In the genomic region with DNA sequence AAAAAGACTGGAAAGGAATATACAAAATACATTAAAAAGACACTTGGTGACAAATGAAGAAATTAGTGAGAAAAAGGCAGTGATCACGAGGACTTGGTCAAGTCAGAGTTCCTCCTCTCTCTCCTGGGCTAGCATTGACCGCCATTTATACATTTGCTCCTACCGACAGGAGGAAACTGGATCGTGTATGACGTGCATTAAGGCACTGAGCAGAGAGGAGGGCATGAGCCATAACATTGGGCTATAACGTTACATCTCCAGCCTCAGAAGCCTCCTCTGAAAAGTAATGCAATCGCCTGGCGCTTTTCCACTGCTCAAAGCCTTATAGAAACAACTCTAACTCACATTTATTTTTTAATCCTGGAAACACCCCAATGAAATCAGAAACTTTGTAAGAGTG, we compare ENCODE assay signal across 24 cellular contexts. TPM values are rescaled to one million over a fixed set of nuclear protein-coding genes. Genes with fewer than 3 reads are reported as not detected.
DNase-seq lines count a peak whose midpoint lies in the region; ATAC-seq, FAIRE-seq and TF ChIP-seq lines count a peak whose summit lies in the region.
"Had no signal": no experiment of that assay in that cellular context is flagged by ENCODE, and none has a peak within 500 bp of the region (broad histone marks: within the 10 kb centered on the region; RNA-seq: fewer than 3 reads in every experiment).

No MANE protein-coding gene starts in this region.

- peaks cover 3% of the 10 kb centered on the region; the same call in 1 of the 2 replicates for H3K27me3 Mint-ChIP-seq in HFFc6 (ENCODE audit: insufficient read depth)

- DNase-seq in A172 (ENCODE audit: low spot score): peak; percentile 4
- DNase-seq in HFFc6: no peak
- no peak for DNase-seq in mammary epithelial cell
- no peak for DNase-seq in keratinocyte (ENCODE audit: low read depth, low spot score)
- DNase-seq in occipital lobe (lab: John Stamatoyannopoulos, UW): no peak
- no peak for DNase-seq in GM12891 (ENCODE audit: insufficient read length, low spot score)
- DNase-seq: CD4-positive, alpha-beta memory T cell; DMS153; H7; Kasumi-1; MM.1S; NCI-H1092; NCI-H1436 treated with DMSO at 0.1 percent for 48 hours; NCI-H2029; NCI-H510A; NCI-H748 treated with DMSO at 0.1 percent for 48 hours; SHP77 treated with DMSO at 0.1 percent for 48 hours had no signal

- H3K4me3 Mint-ChIP-seq in HFFc6: no peak overlapping the region; the same call in 1 of the 2 replicates
- H3K4me3 Mint-ChIP-seq: CD4-positive, alpha-beta memory T cell had no signal

- peaks cover 11% of the 10 kb centered on the region for H3K4me1 ChIP-seq in mammary epithelial cell (ENCODE audit: insufficient read depth, low read length)
- H3K4me1 ChIP-seq in keratinocyte (ENCODE audit: control insufficient read depth, extremely low read depth, insufficient read depth, low read length): peaks cover 12% of the 10 kb centered on the region
- H3K4me1 ChIP-seq: A549 had no signal

- H3K9me1 ChIP-seq in keratinocyte (ENCODE audit: control insufficient read depth, extremely low read depth, insufficient read depth, low read length): no peaks in the 10 kb centered on the region

- H3K4me3 ChIP-seq in mammary epithelial cell (replicated peaks in 1 of 3; ENCODE audit: insufficient read depth in 1 of 3, low read depth in 2 of 3, low read length in 3 of 3) (no peak overlapping the region), keratinocyte (ENCODE audit: control insufficient read depth in 2 of 3, extremely low read depth in 1 of 3, insufficient read depth in 2 of 3, low read depth in 1 of 3, low read length in 3 of 3) (no peak overlapping the region)
- H3K4me3 ChIP-seq: A549 had no signal

- no peak for ATAC-seq in HG02798 (IDR thresholded peaks at IDR 0.05; ENCODE audit: poor library complexity, unreplicated experiment)
- ATAC-seq: A549, SK-N-SH treated with all-trans-retinoic acid at 6 μM for 48 hours had no signal

- FAIRE-seq in keratinocyte (lab: Jason Lieb, UNC) (no peak), GM12891 (lab: Jason Lieb, UNC) (no peak)
- FAIRE-seq: A549, RCC 7860 had no signal

- no peak for TF ChIP-seq POLR2A in GM12891 (IDR thresholded peaks at IDR 0.05; ENCODE audit: low read depth, low read length)

- H3K4me2 ChIP-seq in mammary epithelial cell (ENCODE audit: insufficient read depth, low read depth, low read length) (peak overlapping the region; percentile 49), keratinocyte (ENCODE audit: control insufficient read depth, extremely low read depth, insufficient read depth, low read depth, low read length) (peak overlapping the region; percentile 3)
- H3K4me2 ChIP-seq: A549 had no signal

- H3K79me2 ChIP-seq in mammary epithelial cell (ENCODE audit: insufficient read depth, low read length) (no peaks in the 10 kb centered on the region), keratinocyte (ENCODE audit: control insufficient read depth, insufficient read depth, low read length) (no peaks in the 10 kb centered on the region)

- no peaks in the 10 kb centered on the region for H3K9me3 Mint-ChIP-seq in HFFc6
- H3K9me3 Mint-ChIP-seq: CD4-positive, alpha-beta memory T cell had no signal

- H3K4me1 Mint-ChIP-seq in HFFc6 (ENCODE audit: low read depth): peaks cover 15% of the 10 kb centered on the region
- H3K4me1 Mint-ChIP-seq: CD4-positive, alpha-beta memory T cell had no signal

- CTCF ChIA-PET in mammary epithelial cell (lab: Charles Lee; ENCODE audit: low non-redundant PET): no interaction called here

- BruUV-seq in mammary epithelial cell (replicated peaks; lab: Mats Ljungman, UMichigan): TSS peak; percentile 33

- peak overlapping the region; percentile 44 for H3K27ac Mint-ChIP-seq in HFFc6
- H3K27ac Mint-ChIP-seq: CD4-positive, alpha-beta memory T cell had no signal

- H2AFZ ChIP-seq in mammary epithelial cell (ENCODE audit: low read depth, low read length) (peak overlapping the region; percentile 18), keratinocyte (ENCODE audit: control insufficient read depth, low read length) (no peak overlapping the region)

- TF ChIP-seq CTCF in HFFc6 (IDR thresholded peaks at IDR 0.05): no peak
- TF ChIP-seq CTCF in mammary epithelial cell (conservative IDR thresholded peaks at IDR 0.05 in 1 of 2, IDR thresholded peaks at IDR 0.05 in 1 of 2; ENCODE audit: extremely low read depth in 1 of 2, insufficient read depth in 1 of 2, low read depth in 1 of 2, low read length in 2 of 2): no peak
- TF ChIP-seq CTCF in keratinocyte (optimal IDR thresholded peaks at IDR 0.05 in 1 of 3, IDR thresholded peaks at IDR 0.05 in 1 of 3, conservative IDR thresholded peaks at IDR 0.05 in 1 of 3; ENCODE audit: extremely low read depth in 1 of 3, insufficient read depth in 2 of 3, low read length in 3 of 3): no peak

- H3K36me3 Mint-ChIP-seq in HFFc6 (ENCODE audit: low read depth): no peaks in the 10 kb centered on the region
- H3K36me3 Mint-ChIP-seq: CD4-positive, alpha-beta memory T cell had no signal

- intact Hi-C loops in mammary epithelial cell (cut with micrococcal nuclease): no loop called here

- WGBS in mammary epithelial cell (ENCODE audit: low coverage, missing lambda C conversion rate): 84% methylated on average over 8 of the region's 8 CpGs

- H3K27ac ChIP-seq in mammary epithelial cell (ENCODE audit: insufficient read depth, low read depth, low read length) (peak overlapping the region; percentile 84), keratinocyte (ENCODE audit: control insufficient read depth, insufficient read depth, low read length) (no peak overlapping the region)
- H3K27ac ChIP-seq: A549 had no signal

- dilution Hi-C loops in mammary epithelial cell (cut with HindIII; ENCODE audit: low sequenced_read_pairs) (no loop called here), keratinocyte (cut with MboI; ENCODE audit: extremely low pct_ligation_motif_present, low sequenced_read_pairs) (no loop called here)

- H4K20me1 ChIP-seq in mammary epithelial cell (ENCODE audit: insufficient read depth, low read length) (no peaks in the 10 kb centered on the region), keratinocyte (ENCODE audit: control insufficient read depth, extremely low read depth, insufficient read depth, low read length) (no peaks in the 10 kb centered on the region)

- H3K27me3 ChIP-seq in mammary epithelial cell (ENCODE audit: insufficient read depth, low read length) (no peaks in the 10 kb centered on the region), keratinocyte (ENCODE audit: control insufficient read depth, extremely low read depth, insufficient read depth, low read length) (no peaks in the 10 kb centered on the region)

- no peaks in the 10 kb centered on the region for H3K36me3 ChIP-seq in mammary epithelial cell (ENCODE audit: insufficient read depth, low read length)
- no peaks in the 10 kb centered on the region for H3K36me3 ChIP-seq in keratinocyte (ENCODE audit: control insufficient read depth in 2 of 2, extremely low read depth in 1 of 2, insufficient read depth in 2 of 2, low read length in 2 of 2)

- H3K9me3 ChIP-seq in mammary epithelial cell (replicated peaks; ENCODE audit: insufficient read depth, low read length): no peaks in the 10 kb centered on the region
- no peaks in the 10 kb centered on the region for H3K9me3 ChIP-seq in keratinocyte (ENCODE audit: control insufficient read depth, low read depth, low read length)
- H3K9me3 ChIP-seq: A549 had no signal

- H3K9ac ChIP-seq in mammary epithelial cell (ENCODE audit: insufficient read depth, low read length) (no peak overlapping the region), keratinocyte (ENCODE audit: control insufficient read depth, extremely low read depth, insufficient read depth, low read length) (no peak overlapping the region)

- in situ Hi-C loops in mammary epithelial cell (cut with MboI; ENCODE audit: low sequenced_read_pairs in 2 of 2): no loop called here

TF ChIP-seq in GM12891, 5 proteins besides CTCF, POLR2A, EP300 and RAD21:
- TF ChIP-seq PAX5 (IDR thresholded peaks at IDR 0.05; ENCODE audit: insufficient read depth, low read length, severe bottlenecking) (no peak), POU2F2 (IDR thresholded peaks at IDR 0.05; ENCODE audit: low read depth, low read length) (no peak), TAF1 (IDR thresholded peaks at IDR 0.05; ENCODE audit: low read depth, low read length) (no peak), POLR2AphosphoS5 (IDR thresholded peaks at IDR 0.05; ENCODE audit: low read depth, low read length) (no peak), SPI1 (IDR thresholded peaks at IDR 0.05; ENCODE audit: low read depth, low read length) (no peak)

RNA-seq across cellular contexts. Expression of gene OTOP1, which starts 10.5 kb away (rescaled TPM):
- total RNA-seq in A172 (2014; rRNA removed; shearing (Covaris generic)): not detected in 2 replicates
- not detected for total RNA-seq in HFFc6 (2021; fragmentation: NEBNext Ultra II Directional; extraction: Animal tissue kit (Norgen Biotek cat#: 25700))
- total RNA-seq in mammary epithelial cell (not detected), occipital lobe (not detected)
- polyA plus RNA-seq in mammary epithelial cell (0.03 TPM), keratinocyte (not detected in 3 replicates)
- polyA minus RNA-seq in mammary epithelial cell (not detected), keratinocyte (0.10 TPM in 1 of 3 replicates, not detected in the others)
- not detected for polyA plus RNA-seq in keratinocyte (2011; ENCODE audit: low read depth)
- not detected in 2 replicates for polyA plus RNA-seq in keratinocyte (2011; cell fraction: cytosol; rRNA removed)
- polyA plus RNA-seq in keratinocyte (2011; cell fraction: nucleus; rRNA removed): not detected in 2 replicates
- polyA plus RNA-seq in keratinocyte (2012; ENCODE audit: low replicate concordance): not detected in 2 replicates
- polyA minus RNA-seq in keratinocyte (2011; cell fraction: cytosol; rRNA and poly(A)+ RNA removed): not detected
- not detected in 2 replicates for polyA minus RNA-seq in keratinocyte (2011; cell fraction: nucleus; rRNA and poly(A)+ RNA removed)
- not detected for polyA plus RNA-seq in GM12891 (2012; ENCODE audit: low read depth, missing spikeins)
- total RNA-seq: CD4-positive, alpha-beta memory T cell; H7; HT-29; OCI-LY7 had no signal
- polyA plus RNA-seq: A549; BJ; CD4-positive, alpha-beta memory T cell had no signal

RNA-seq across cellular contexts. Expression of gene TMEM128, which starts 31.8 kb away (rescaled TPM):
- total RNA-seq in A172 (2014; rRNA removed; shearing (Covaris generic)): 26.5 and 29.5 TPM in 2 replicates
- total RNA-seq in HFFc6 (2021; fragmentation: NEBNext Ultra II Directional; extraction: Animal tissue kit (Norgen Biotek cat#: 25700)): 10 to 100 TPM; 19.2 to 22.7 (median 21.7) TPM
- 10 to 100 TPM; 20.3 to 28.8 TPM for total RNA-seq in mammary epithelial cell
- polyA plus RNA-seq in mammary epithelial cell: 18.3 TPM
- 10.5 TPM for polyA minus RNA-seq in mammary epithelial cell
- polyA plus RNA-seq in keratinocyte: 23.4 to 32.7 TPM (median 23.9 TPM) in 3 replicates
- 1.9 TPM for polyA plus RNA-seq in keratinocyte (2011; ENCODE audit: low read depth)
- polyA plus RNA-seq in keratinocyte (2011; cell fraction: cytosol; rRNA removed): 19.1 and 30.2 TPM in 2 replicates
- 21.2 and 24.7 TPM in 2 replicates for polyA plus RNA-seq in keratinocyte (2011; cell fraction: nucleus; rRNA removed)
- 15.1 and 20.9 TPM in 2 replicates for polyA plus RNA-seq in keratinocyte (2012; ENCODE audit: low replicate concordance)
- 3.2 to 14.0 TPM (median 12.6 TPM) in 3 replicates for polyA minus RNA-seq in keratinocyte
- polyA minus RNA-seq in keratinocyte (2011; cell fraction: cytosol; rRNA and poly(A)+ RNA removed): 9.6 TPM
- 5.3 and 10.2 TPM in 2 replicates for polyA minus RNA-seq in keratinocyte (2011; cell fraction: nucleus; rRNA and poly(A)+ RNA removed)
- 44.3 TPM for total RNA-seq in occipital lobe
- polyA plus RNA-seq in GM12891 (2012; ENCODE audit: low read depth, missing spikeins): 18.2 TPM
